Comparison of ENCODE assay signal across 2 cellular contexts in the genomic region with DNA sequence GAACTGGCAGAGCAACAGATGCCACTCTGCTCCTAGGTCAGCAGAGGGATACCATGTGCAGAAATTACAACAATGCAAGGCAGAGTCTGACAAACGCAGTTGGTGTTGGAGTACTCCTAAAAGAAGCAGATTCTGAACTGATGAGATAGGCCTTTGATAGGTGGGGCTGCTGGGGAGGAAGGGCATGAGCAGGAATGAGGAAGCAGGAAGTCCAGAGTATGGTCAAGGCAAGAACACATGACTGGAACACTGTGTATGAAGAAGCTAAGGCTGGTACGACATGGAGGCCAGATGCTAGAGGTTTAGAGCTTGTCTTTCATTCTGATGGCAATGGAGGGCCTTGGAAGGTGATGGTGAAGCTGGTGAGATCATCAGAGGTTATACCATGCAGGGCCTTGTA.
A peak's percentile ranks its signal among the peaks of the same experiment; 100 is the strongest.
TF ChIP-seq lines count a peak whose summit lies in the region.

No MANE protein-coding gene starts in this region.

TF ChIP-seq in HEK293, 187 proteins besides CTCF, POLR2A, EP300 and RAD21:
- TF ChIP-seq ZBTB17 (tag by site-specific recombination; IDR thresholded peaks at IDR 0.05) (peak; percentile 70), ZNF830 (tag by site-specific recombination; IDR thresholded peaks at IDR 0.05; ENCODE audit: low read depth) (no peak)
TF ChIP-seq in HEK293: peak in this region for 1.

TF ChIP-seq in endothelial cell of umbilical vein, 7 proteins besides CTCF, POLR2A, EP300 and RAD21:
- TF ChIP-seq, protein P1, sequence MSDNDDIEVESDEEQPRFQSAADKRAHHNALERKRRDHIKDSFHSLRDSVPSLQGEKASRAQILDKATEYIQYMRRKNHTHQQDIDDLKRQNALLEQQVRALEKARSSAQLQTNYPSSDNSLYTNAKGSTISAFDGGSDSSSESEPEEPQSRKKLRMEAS (IDR thresholded peaks at IDR 0.05; ENCODE audit: insufficient read depth, insufficient read length), result no peak
- TF ChIP-seq EZH2 (IDR thresholded peaks at IDR 0.05; ENCODE audit: borderline replicate concordance, low read depth, low read length, severe bottlenecking) (no peak), JUN (IDR thresholded peaks at IDR 0.05; ENCODE audit: borderline replicate concordance, insufficient read depth, insufficient read length, low read depth) (no peak), GATA2 (IDR thresholded peaks at IDR 0.05; ENCODE audit: insufficient read depth, insufficient read length, low read depth, low read length) (no peak), FOS (IDR thresholded peaks at IDR 0.05; ENCODE audit: borderline replicate concordance, insufficient read depth, low read length) (no peak), POLR2AphosphoS5 (IDR thresholded peaks at IDR 0.05; ENCODE audit: insufficient read depth, low read depth, low read length) (no peak), MYC (IDR thresholded peaks at IDR 0.05; ENCODE audit: low read depth, low read length) (no peak)
